ENCODE assay signal across 1 cellular context in genomic region chr22:20080776-20081654, GRCh38.
A peak's percentile ranks its signal among the peaks of the same experiment; 100 is the strongest.
TF ChIP-seq lines count a peak whose summit lies in the region.

No MANE protein-coding gene starts in this region.

TF ChIP-seq in K562, 482 proteins besides CTCF, POLR2A, EP300 and RAD21 (continued from another document and continues in another):
- TF ChIP-seq PBX2 (CRISPR knock-in tag; IDR thresholded peaks at IDR 0.05; ENCODE audit: low read depth) (no peak), PBX2 (tag; conservative IDR thresholded peaks at IDR 0.05; ENCODE audit: low read depth) (no peak), ZBTB1 (CRISPR knock-in tag; IDR thresholded peaks at IDR 0.05; ENCODE audit: borderline replicate concordance, low read depth) (no peak), PYGO2 (tag; IDR thresholded peaks at IDR 0.05) (no peak), TEAD4 (IDR thresholded peaks at IDR 0.05; ENCODE audit: low read length) (no peak), TEAD4 (CRISPR knock-in tag; IDR thresholded peaks at IDR 0.05; ENCODE audit: borderline replicate concordance) (no peak), EP400 (IDR thresholded peaks at IDR 0.05) (no peak), SMAD3 (CRISPR knock-in tag; conservative IDR thresholded peaks at IDR 0.05) (no peak; the same call in 1 of the 2 replicates), DMBX1 (CRISPR knock-in tag; IDR thresholded peaks at IDR 0.05; ENCODE audit: borderline replicate concordance) (peak; percentile 78), CEBPG (CRISPR knock-in tag; IDR thresholded peaks at IDR 0.05) (no peak), CEBPG (tag; conservative IDR thresholded peaks at IDR 0.05 in 1 of 2, IDR thresholded peaks at IDR 0.05 in 1 of 2) (no peak), MBD2 (IDR thresholded peaks at IDR 0.05; ENCODE audit: borderline replicate concordance, low read depth) (no peak), RREB1 (CRISPR knock-in tag; IDR thresholded peaks at IDR 0.05) (peak; percentile 53; the same call in 1 of the 2 replicates), XRCC4 (IDR thresholded peaks at IDR 0.05; ENCODE audit: extremely low read depth, insufficient read depth, insufficient read length) (no peak), COPS2 (conservative IDR thresholded peaks at IDR 0.05) (no peak), ZFP91 (CRISPR knock-in tag; IDR thresholded peaks at IDR 0.05) (no peak), U2AF1 (optimal IDR thresholded peaks at IDR 0.05; ENCODE audit: low read depth, low read length) (no peak), HBP1 (CRISPR knock-in tag; IDR thresholded peaks at IDR 0.05) (peak; percentile 92), GABPB2 (CRISPR knock-in tag; conservative IDR thresholded peaks at IDR 0.05) (no peak; the same call in 1 of the 2 replicates), ZNF224 (CRISPR knock-in tag; IDR thresholded peaks at IDR 0.05) (no peak), ZNF507 (tag; conservative IDR thresholded peaks at IDR 0.05) (no peak), NKRF (IDR thresholded peaks at IDR 0.05; ENCODE audit: borderline replicate concordance) (no peak), SNAPC5 (CRISPR knock-in tag; IDR thresholded peaks at IDR 0.05) (no peak), MEF2D (tag; conservative IDR thresholded peaks at IDR 0.05; ENCODE audit: low read depth) (no peak; the same call in 1 of the 2 replicates), SRSF3 (IDR thresholded peaks at IDR 0.05; ENCODE audit: insufficient read depth, low read length) (no peak; the same call in 1 of the 2 replicates)
- TF ChIP-seq, protein P1, sequence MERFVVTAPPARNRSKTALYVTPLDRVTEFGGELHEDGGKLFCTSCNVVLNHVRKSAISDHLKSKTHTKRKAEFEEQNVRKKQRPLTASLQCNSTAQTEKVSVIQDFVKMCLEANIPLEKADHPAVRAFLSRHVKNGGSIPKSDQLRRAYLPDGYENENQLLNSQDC (CRISPR knock-in tag; IDR thresholded peaks at IDR 0.05): 0 out of 2 replicates have a peak, but pooled peaks have one; percentile 82
- TF ChIP-seq, protein P2, sequence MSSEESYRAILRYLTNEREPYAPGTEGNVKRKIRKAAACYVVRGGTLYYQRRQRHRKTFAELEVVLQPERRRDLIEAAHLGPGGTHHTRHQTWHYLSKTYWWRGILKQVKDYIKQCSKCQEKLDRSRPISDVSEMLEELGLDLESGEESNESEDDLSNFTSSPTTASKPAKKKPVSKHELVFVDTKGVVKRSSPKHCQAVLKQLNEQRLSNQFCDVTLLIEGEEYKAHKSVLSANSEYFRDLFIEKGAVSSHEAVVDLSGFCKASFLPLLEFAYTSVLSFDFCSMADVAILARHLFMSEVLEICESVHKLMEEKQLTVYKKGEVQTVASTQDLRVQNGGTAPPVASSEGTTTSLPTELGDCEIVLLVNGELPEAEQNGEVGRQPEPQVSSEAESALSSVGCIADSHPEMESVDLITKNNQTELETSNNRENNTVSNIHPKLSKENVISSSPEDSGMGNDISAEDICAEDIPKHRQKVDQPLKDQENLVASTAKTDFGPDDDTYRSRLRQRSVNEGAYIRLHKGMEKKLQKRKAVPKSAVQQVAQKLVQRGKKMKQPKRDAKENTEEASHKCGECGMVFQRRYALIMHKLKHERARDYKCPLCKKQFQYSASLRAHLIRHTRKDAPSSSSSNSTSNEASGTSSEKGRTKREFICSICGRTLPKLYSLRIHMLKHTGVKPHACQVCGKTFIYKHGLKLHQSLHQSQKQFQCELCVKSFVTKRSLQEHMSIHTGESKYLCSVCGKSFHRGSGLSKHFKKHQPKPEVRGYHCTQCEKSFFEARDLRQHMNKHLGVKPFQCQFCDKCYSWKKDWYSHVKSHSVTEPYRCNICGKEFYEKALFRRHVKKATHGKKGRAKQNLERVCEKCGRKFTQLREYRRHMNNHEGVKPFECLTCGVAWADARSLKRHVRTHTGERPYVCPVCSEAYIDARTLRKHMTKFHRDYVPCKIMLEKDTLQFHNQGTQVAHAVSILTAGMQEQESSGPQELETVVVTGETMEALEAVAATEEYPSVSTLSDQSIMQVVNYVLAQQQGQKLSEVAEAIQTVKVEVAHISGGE (CRISPR knock-in tag; IDR thresholded peaks at IDR 0.05): 0 out of 6 replicates have a peak, but pooled peaks of 1 of the 3 experiments have one; percentile 27
- TF ChIP-seq, protein P3, sequence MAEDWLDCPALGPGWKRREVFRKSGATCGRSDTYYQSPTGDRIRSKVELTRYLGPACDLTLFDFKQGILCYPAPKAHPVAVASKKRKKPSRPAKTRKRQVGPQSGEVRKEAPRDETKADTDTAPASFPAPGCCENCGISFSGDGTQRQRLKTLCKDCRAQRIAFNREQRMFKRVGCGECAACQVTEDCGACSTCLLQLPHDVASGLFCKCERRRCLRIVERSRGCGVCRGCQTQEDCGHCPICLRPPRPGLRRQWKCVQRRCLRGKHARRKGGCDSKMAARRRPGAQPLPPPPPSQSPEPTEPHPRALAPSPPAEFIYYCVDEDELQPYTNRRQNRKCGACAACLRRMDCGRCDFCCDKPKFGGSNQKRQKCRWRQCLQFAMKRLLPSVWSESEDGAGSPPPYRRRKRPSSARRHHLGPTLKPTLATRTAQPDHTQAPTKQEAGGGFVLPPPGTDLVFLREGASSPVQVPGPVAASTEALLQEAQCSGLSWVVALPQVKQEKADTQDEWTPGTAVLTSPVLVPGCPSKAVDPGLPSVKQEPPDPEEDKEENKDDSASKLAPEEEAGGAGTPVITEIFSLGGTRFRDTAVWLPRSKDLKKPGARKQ (CRISPR knock-in tag; IDR thresholded peaks at IDR 0.05): no peak
- TF ChIP-seq, protein P4, sequence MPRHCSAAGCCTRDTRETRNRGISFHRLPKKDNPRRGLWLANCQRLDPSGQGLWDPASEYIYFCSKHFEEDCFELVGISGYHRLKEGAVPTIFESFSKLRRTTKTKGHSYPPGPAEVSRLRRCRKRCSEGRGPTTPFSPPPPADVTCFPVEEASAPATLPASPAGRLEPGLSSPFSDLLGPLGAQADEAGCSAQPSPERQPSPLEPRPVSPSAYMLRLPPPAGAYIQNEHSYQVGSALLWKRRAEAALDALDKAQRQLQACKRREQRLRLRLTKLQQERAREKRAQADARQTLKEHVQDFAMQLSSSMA (CRISPR knock-in tag; IDR thresholded peaks at IDR 0.05): no peak
- TF ChIP-seq, protein P5, sequence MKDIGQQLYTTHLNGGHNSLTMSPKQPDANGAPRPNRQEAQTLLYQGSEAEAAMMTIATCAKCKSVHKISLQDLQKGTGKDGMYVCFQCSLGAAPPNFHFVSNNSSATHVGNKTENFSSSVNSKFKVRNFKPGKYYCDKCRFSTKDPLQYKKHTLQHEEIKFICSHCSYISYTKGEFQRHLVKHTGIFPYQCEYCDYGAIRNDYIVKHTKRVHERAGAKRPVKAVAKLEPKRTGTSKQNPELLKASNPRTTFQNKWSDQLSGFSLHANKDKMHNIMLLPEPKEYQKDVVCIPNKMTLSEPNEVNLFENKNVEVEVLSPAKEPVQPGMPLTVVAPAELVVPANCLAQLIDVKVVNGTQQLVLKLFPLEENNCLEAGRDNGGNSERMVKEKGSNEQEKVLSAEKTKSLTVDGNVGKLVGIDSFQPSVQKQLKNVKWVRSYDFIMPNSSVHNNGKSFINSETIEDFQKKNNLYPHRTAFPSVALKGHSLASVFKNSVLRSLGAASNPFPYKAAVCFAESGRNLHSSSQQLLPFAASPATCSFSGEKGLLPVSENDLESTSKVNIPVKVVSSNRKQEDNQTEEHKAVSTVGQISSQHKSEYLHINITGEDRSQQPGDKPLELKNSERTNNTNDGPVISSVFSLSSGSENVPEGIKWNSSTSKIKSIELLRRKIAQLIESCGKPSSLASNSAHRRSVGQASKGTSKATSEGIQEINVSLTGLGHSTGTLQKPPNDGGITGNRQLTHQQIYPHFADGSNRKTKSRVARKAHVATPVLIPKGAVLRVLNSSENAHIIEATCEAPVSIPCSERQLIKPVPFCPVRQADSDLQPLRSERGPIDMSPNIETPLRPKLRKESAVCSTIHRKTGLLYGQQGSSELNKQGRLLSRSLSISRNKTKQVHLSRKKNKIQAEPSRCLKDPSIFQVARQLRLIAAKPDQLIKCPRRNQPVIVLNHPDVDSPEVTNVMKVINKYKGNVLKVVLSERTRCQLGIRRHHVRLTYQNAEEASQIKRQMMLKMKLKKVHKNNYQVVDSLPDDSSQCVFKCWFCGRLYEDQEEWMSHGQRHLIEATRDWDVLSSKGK (CRISPR knock-in tag; IDR thresholded peaks at IDR 0.05): no peak
